In the genomic region with DNA sequence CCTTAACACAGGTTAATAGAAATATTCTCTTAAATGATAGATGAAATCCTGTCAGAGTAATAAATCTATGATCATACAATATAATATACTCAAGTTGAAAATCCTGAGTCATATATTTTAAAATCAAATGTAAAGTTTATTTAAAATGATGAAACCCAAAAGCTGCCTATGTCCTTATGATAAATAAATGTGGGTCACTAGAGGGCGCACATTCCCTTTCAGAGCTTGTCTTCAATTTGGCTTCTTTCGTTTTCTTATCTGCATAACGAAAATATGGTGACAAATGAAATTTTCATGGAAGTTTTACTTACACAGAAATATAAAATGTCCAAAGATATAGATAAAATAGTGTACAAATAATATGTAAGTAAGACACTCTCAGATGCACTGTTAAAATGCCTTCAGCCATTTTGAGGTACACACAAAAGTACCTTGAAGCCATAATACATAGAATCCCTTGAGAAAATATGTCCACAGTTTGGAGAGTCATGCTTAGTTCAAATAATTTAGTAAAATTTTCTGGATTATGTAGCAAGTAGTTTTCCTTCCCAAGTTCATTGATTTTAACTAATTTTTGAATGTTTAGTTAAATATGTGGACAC, we compare ENCODE assay signal across 9 cellular contexts.
DNase-seq lines count a peak whose midpoint lies in the region; ATAC-seq and TF ChIP-seq lines count a peak whose summit lies in the region.
"Had no signal": no experiment of that assay in that cellular context is flagged by ENCODE, and none has a peak within 500 bp of the region (broad histone marks: within the 10 kb centered on the region; RNA-seq: fewer than 3 reads in every experiment).

No MANE protein-coding gene starts in this region.

- H3K4me3 ChIP-seq in CD4-positive, CD25-positive, alpha-beta regulatory T cell (ENCODE audit: low read depth, low read length), result no peak overlapping the region
- peak overlapping the region in 2 of 4 donors; percentile 9 to 33 for H3K4me3 ChIP-seq in tibial nerve
- H3K4me3 ChIP-seq: SJSA1 had no signal

- H3K36me3 Mint-ChIP-seq in CD4-positive, CD25-positive, alpha-beta regulatory T cell, result no peaks in the 10 kb centered on the region

- H3K27me3 ChIP-seq in CD4-positive, CD25-positive, alpha-beta regulatory T cell (ENCODE audit: control insufficient read depth, insufficient read depth, low read length), result no peaks in the 10 kb centered on the region
- peaks cover 0 to 12% of the 10 kb centered on the region in 2 donors for H3K27me3 ChIP-seq in tibial nerve
- H3K27me3 ChIP-seq: SJSA1 had no signal

- no peak for TF ChIP-seq POLR2A in tibial nerve (IDR thresholded peaks at IDR 0.05)

- no peaks in the 10 kb centered on the region for H3K36me3 ChIP-seq in CD4-positive, CD25-positive, alpha-beta regulatory T cell (ENCODE audit: control insufficient read depth, insufficient read depth, low read length)
- no peaks in the 10 kb centered on the region for H3K36me3 ChIP-seq in tibial nerve
- H3K36me3 ChIP-seq: SJSA1 had no signal

- no peak for ATAC-seq in CD4-positive, CD25-positive, alpha-beta regulatory T cell (ENCODE audit: low read depth in 2 of 2)
- ATAC-seq in GM18858 (IDR thresholded peaks at IDR 0.05; ENCODE audit: unreplicated experiment), result peak; percentile 38

- DNase-seq in CD4-positive, CD25-positive, alpha-beta regulatory T cell, result peak in 2 of 3 donors; percentile 1 to 63
- peak; percentile 10 for DNase-seq in NCI-H1092 treated with DMSO at 0.1 percent for 48 hours (lab: John Stamatoyannopoulos, UW)
- peak; percentile 37 for DNase-seq in amniotic epithelial cell (ENCODE audit: low read depth)
- peak; percentile 69 for DNase-seq in inferior parietal cortex (ENCODE audit: extremely low spot score)
- DNase-seq in tibial nerve (ENCODE audit: low spot score in 2 of 2), result peak in 1 of 2 donors; percentile 46
- no peak for DNase-seq in activated effector memory CD4-positive, alpha-beta T cell treated with Interleukin-2 at 50 U/mL for 16 hours
- no peak for DNase-seq in stimulated activated CD4-positive, alpha-beta T cell treated with anti-CD3 and anti-CD28 coated beads, Interleukin-1b, Interleukin-23, amount 100 ng/mL, for 48 hours

- H3K9me3 ChIP-seq in CD4-positive, CD25-positive, alpha-beta regulatory T cell (ENCODE audit: control insufficient read depth in 2 of 2, low read length in 2 of 2), result no peaks in the 10 kb centered on the region
- H3K9me3 ChIP-seq in tibial nerve, result no peaks in the 10 kb centered on the region
- H3K9me3 ChIP-seq: SJSA1 had no signal

- TF ChIP-seq EP300 in tibial nerve (IDR thresholded peaks at IDR 0.05), result no peak

- H3K4me1 ChIP-seq in CD4-positive, CD25-positive, alpha-beta regulatory T cell (ENCODE audit: control insufficient read depth, insufficient read depth, low read length, poor library complexity, severe bottlenecking), result no peaks in the 10 kb centered on the region
- H3K4me1 ChIP-seq in tibial nerve, result no peaks in the 10 kb centered on the region
- H3K4me1 ChIP-seq: SJSA1 had no signal

- H3K4me1 Mint-ChIP-seq in CD4-positive, CD25-positive, alpha-beta regulatory T cell, result no peaks in the 10 kb centered on the region

- peak overlapping the region in 1 of 4 donors; percentile 64 for H3K4me3 Mint-ChIP-seq in CD4-positive, CD25-positive, alpha-beta regulatory T cell

- no peak overlapping the region for H3K27ac ChIP-seq in CD4-positive, CD25-positive, alpha-beta regulatory T cell (ENCODE audit: insufficient read depth, low read length, poor library complexity, severe bottlenecking)
- H3K27ac ChIP-seq in tibial nerve, result no peak overlapping the region
- H3K27ac ChIP-seq: SJSA1 had no signal

- H3K27me3 Mint-ChIP-seq in CD4-positive, CD25-positive, alpha-beta regulatory T cell, result no peaks in the 10 kb centered on the region

- H3K27ac Mint-ChIP-seq in CD4-positive, CD25-positive, alpha-beta regulatory T cell, result no peak overlapping the region

- WGBS in tibial nerve, 2 donors, result 0% methylated on average over 3 of the region's 3 CpGs

- peak; percentile 29 to 70 (median 53) for TF ChIP-seq CTCF in tibial nerve (IDR thresholded peaks at IDR 0.05)

- peaks cover 0 to 4% (median 0%) of the 10 kb centered on the region in 7 donors for H3K9me3 Mint-ChIP-seq in CD4-positive, CD25-positive, alpha-beta regulatory T cell

Comparison
In these comparisons a context has a peak if more than half of its experiments do, and no peak if none do; other contexts are left out.
1. DNase-seq: peak in CD4-positive, CD25-positive, alpha-beta regulatory T cell (2 of 3), NCI-H1092 treated with DMSO at 0.1 percent for 48 hours (single experiment), amniotic epithelial cell (single experiment) and inferior parietal cortex (single experiment); none in activated effector memory CD4-positive, alpha-beta T cell treated with Interleukin-2 at 50 U/mL for 16 hours (single experiment) and stimulated activated CD4-positive, alpha-beta T cell treated with anti-CD3 and anti-CD28 coated beads, Interleukin-1b, Interleukin-23, amount 100 ng/mL, for 48 hours (single experiment).